Comparison of ENCODE assay signal across 30 cellular contexts in genomic region chr7:92729172-92729571, GRCh38.
DNase-seq lines count a peak whose midpoint lies in the region; FAIRE-seq and TF ChIP-seq lines count a peak whose summit lies in the region.
"Had no signal": no experiment of that assay in that cellular context is flagged by ENCODE, and none has a peak within 500 bp of the region (broad histone marks: within the 10 kb centered on the region; RNA-seq: fewer than 3 reads in every experiment).

No MANE protein-coding gene starts in this region.

- no peak for TF ChIP-seq POLR2A in adrenal gland (IDR thresholded peaks at IDR 0.05)

- H3K9me3 ChIP-seq in SK-N-MC (ENCODE audit: low read depth, low read length) (no peaks in the 10 kb centered on the region), adrenal gland (replicated peaks in 1 of 3) (no peaks in the 10 kb centered on the region)
- H3K9me3 ChIP-seq: HAP-1, heart left ventricle, thoracic aorta had no signal

- H3K4me3 Mint-ChIP-seq in chondrocyte (ENCODE audit: unreplicated experiment) = no peak overlapping the region
- H3K4me3 Mint-ChIP-seq: CD8-positive, alpha-beta memory T cell; dendritic cell treated with granulocyte-macrophage colony-stimulating factor and Interleukin-4, amounts not matched to agents 40 ng/mL and 50 ng/mL, for 4 days; stimulated activated memory B cell treated with anti-CD40 and anti-IgM and Interleukin-4, amounts not matched to agents 10 μg/mL and 1 μg/mL and 100 μg/mL, for 72 hours; T-cell had no signal

- no peaks in the 10 kb centered on the region for H3K27me3 Mint-ChIP-seq in chondrocyte (ENCODE audit: low read depth)
- H3K27me3 Mint-ChIP-seq: CD8-positive, alpha-beta memory T cell; dendritic cell treated with granulocyte-macrophage colony-stimulating factor and Interleukin-4, amounts not matched to agents 40 ng/mL and 50 ng/mL, for 4 days; naive B cell; stimulated activated memory B cell treated with anti-CD40 and anti-IgM and Interleukin-4, amounts not matched to agents 10 μg/mL and 1 μg/mL and 100 μg/mL, for 72 hours; T-cell had no signal

- no peaks in the 10 kb centered on the region for H3K9me3 Mint-ChIP-seq in chondrocyte (ENCODE audit: low read depth)
- H3K9me3 Mint-ChIP-seq: CD8-positive, alpha-beta memory T cell; dendritic cell treated with granulocyte-macrophage colony-stimulating factor and Interleukin-4, amounts not matched to agents 40 ng/mL and 50 ng/mL, for 4 days; T-cell had no signal

- H3K27me3 ChIP-seq in ACC112 (ENCODE audit: insufficient read depth, low read length) (no peaks in the 10 kb centered on the region), adrenal gland (no peaks in the 10 kb centered on the region)
- H3K27me3 ChIP-seq: heart left ventricle had no signal

- intact Hi-C loops in adrenal gland (cut with DNase I) = no loop called here

- H3K27ac ChIP-seq in ACC112 (ENCODE audit: low read depth, low read length) (peak overlapping the region; percentile 22; the same call in 1 of the 2 replicates), SK-N-MC (0 out of 2 replicates have a peak overlapping the region, but pooled peaks have one; percentile 27), adrenal gland (no peak overlapping the region)
- H3K27ac ChIP-seq: heart left ventricle, PC-9, thoracic aorta had no signal

- H3K36me3 ChIP-seq in ACC112 (ENCODE audit: insufficient read depth, low read length) (peaks cover 8% of the 10 kb centered on the region), SK-N-MC (ENCODE audit: insufficient read depth, low read length) (no peaks in the 10 kb centered on the region), adrenal gland (replicated peaks in 1 of 2) (peaks cover 0 to 11% of the 10 kb centered on the region in 2 donors)
- H3K36me3 ChIP-seq: HAP-1 had no signal

- H3K4me3 ChIP-seq in ACC112 (ENCODE audit: low read depth, low read length) (no peak overlapping the region), SK-N-MC (no peak overlapping the region), adrenal gland (no peak overlapping the region)
- H3K4me3 ChIP-seq: HAP-1, heart left ventricle, PC-9, thoracic aorta had no signal

- H3K79me2 ChIP-seq in ACC112 (ENCODE audit: control insufficient read depth, insufficient read depth, low read length, unreplicated experiment) = peaks cover 66% of the 10 kb centered on the region

- peaks cover 57% of the 10 kb centered on the region for H3K4me1 Mint-ChIP-seq in chondrocyte (ENCODE audit: low read depth)

- TF ChIP-seq CTCF in chondrocyte (IDR thresholded peaks at IDR 0.05) (no peak), adrenal gland (IDR thresholded peaks at IDR 0.05) (no peak)

- FAIRE-seq in A204.1 (lab: Jason Lieb, UNC) = peak; percentile 58
- FAIRE-seq: small intestine, TTC549 had no signal

- H3K4me1 ChIP-seq in ACC112 (ENCODE audit: control insufficient read depth, insufficient read depth, low read length, unreplicated experiment) (peaks cover 57% of the 10 kb centered on the region), adrenal gland (replicated peaks in 1 of 2) (peaks cover 0 to 19% of the 10 kb centered on the region in 2 donors)

- no peak overlapping the region for H3K9ac ChIP-seq in SK-N-MC (ENCODE audit: insufficient read length)

- peaks cover 16% of the 10 kb centered on the region for H3K36me3 Mint-ChIP-seq in chondrocyte (ENCODE audit: low read depth)

- no peak overlapping the region for H2AFZ ChIP-seq in ACC112 (ENCODE audit: low read length, unreplicated experiment)
- H2AFZ ChIP-seq: PC-9 had no signal

- WGBS in adrenal gland, 4 donors = 92 to 95% (median 93%) methylated on average over 7 of the region's 7 CpGs

- peak overlapping the region; percentile 58 for H3K27ac Mint-ChIP-seq in chondrocyte (ENCODE audit: unreplicated experiment)
- H3K27ac Mint-ChIP-seq: dendritic cell treated with granulocyte-macrophage colony-stimulating factor and Interleukin-4, amounts not matched to agents 40 ng/mL and 50 ng/mL, for 4 days; stimulated activated memory B cell treated with anti-CD40 and anti-IgM and Interleukin-4, amounts not matched to agents 10 μg/mL and 1 μg/mL and 100 μg/mL, for 72 hours; T-cell had no signal

- DNase-seq in SK-N-MC (ENCODE audit: low read depth, low spot score) = no peak
- DNase-seq in chondrocyte (ENCODE audit: low spot score) = no peak
- no peak for DNase-seq in adrenal gland
- DNase-seq in NCI-H2081 (lab: John Stamatoyannopoulos, UW) = no peak
- DNase-seq in germinal center (ENCODE audit: low spot score) = no peak
- DNase-seq: activated CD4-positive, alpha-beta T cell treated with anti-CD3 and anti-CD28 coated beads, Interleukin-2, amount 50 U/mL, for 1 hour; AML-193; CD8-positive, alpha-beta memory T cell; DMS53; GF-D8; heart left ventricle; Kasumi-1; left cardiac atrium; mesendoderm; naive B cell; NCI-H1105; NCI-H2081 treated with DMSO at 0.1 percent for 48 hours; NCI-H446; PC-9; SIG-M5; small intestine; stimulated activated CD4-positive, alpha-beta T cell treated with anti-CD3 and anti-CD28 coated beads, Interleukin-2, amount 100 ng/mL, for 24 hours; T-cell had no signal

Comparison
In these comparisons a context has a peak if more than half of its experiments do, and no peak if none do; other contexts are left out.
1. H3K27ac ChIP-seq: peak in ACC112 (single experiment) and SK-N-MC (single experiment); none in adrenal gland (0 of 5).